In genomic region chr6:13336553-13336952, GRCh38 we compare ENCODE assay signal across 8 cellular contexts. TPM values are rescaled to one million over a fixed set of nuclear protein-coding genes. Genes with fewer than 3 reads are reported as not detected.
DNase-seq lines count a peak whose midpoint lies in the region; ATAC-seq, FAIRE-seq and TF ChIP-seq lines count a peak whose summit lies in the region.

No MANE protein-coding gene starts in this region.

- H3K27me3 ChIP-seq in Caco-2 (replicated peaks; ENCODE audit: control insufficient read depth, insufficient read depth, low read length) (no peaks in the 10 kb centered on the region), NT2/D1 (ENCODE audit: insufficient read depth, insufficient read length) (no peaks in the 10 kb centered on the region), endothelial cell of umbilical vein (ENCODE audit: control insufficient read depth in 2 of 2, insufficient read depth in 2 of 2, low read length in 2 of 2) (no peaks in the 10 kb centered on the region)

- peak; percentile 77 for ATAC-seq in activated CD8-positive, alpha-beta memory T cell treated with anti-CD3 and anti-CD28 coated beads, Interleukin-2, amount 10 ng/mL, durations not matched to agents 7 days and 5 days
- no peak for ATAC-seq in GM18873 (IDR thresholded peaks at IDR 0.05; ENCODE audit: low FRiP score, unreplicated experiment)

- H3K9me3 ChIP-seq in Caco-2 (no peaks in the 10 kb centered on the region; the same call in 1 of the 2 replicates), NT2/D1 (ENCODE audit: insufficient read depth, low read length) (no peaks in the 10 kb centered on the region), endothelial cell of umbilical vein (replicated peaks; ENCODE audit: control insufficient read depth, insufficient read depth, low read length) (no peaks in the 10 kb centered on the region)

- H3K27ac ChIP-seq in endothelial cell of umbilical vein (ENCODE audit: insufficient read depth, low read depth, low read length): no peak overlapping the region

- peak; percentile 77 to 88 for TF ChIP-seq CTCF in Caco-2 (IDR thresholded peaks at IDR 0.05; ENCODE audit: insufficient read depth in 1 of 2, low read depth in 1 of 2, low read length in 1 of 2, severe bottlenecking in 1 of 2, unreplicated experiment in 1 of 2)
- TF ChIP-seq CTCF in endothelial cell of umbilical vein (IDR thresholded peaks at IDR 0.05; ENCODE audit: extremely low read depth in 1 of 2, insufficient read depth in 1 of 2, low read depth in 1 of 2, low read length in 2 of 2): peak; percentile 82 to 85

- H3K27ac Mint-ChIP-seq in Caco-2 (ENCODE audit: unreplicated experiment): no peak overlapping the region
- no peak overlapping the region for H3K27ac Mint-ChIP-seq in activated CD8-positive, alpha-beta memory T cell treated with anti-CD3 and anti-CD28 coated beads, Interleukin-2, amount 10 ng/mL, durations not matched to agents 7 days and 5 days

- DNase-seq in Caco-2: peak; percentile 73 to 82
- peak; percentile 59 for DNase-seq in HuH-7 (ENCODE audit: low spot score)
- DNase-seq in NT2/D1 (ENCODE audit: low read depth, low spot score): peak; percentile 75
- DNase-seq in activated CD8-positive, alpha-beta memory T cell treated with anti-CD3 and anti-CD28 coated beads, Interleukin-2, amount 10 ng/mL, durations not matched to agents 7 days and 5 days: peak; percentile 84
- peak; percentile 85 for DNase-seq in endothelial cell of umbilical vein (ENCODE audit: low read depth, low spot score)
- peak; percentile 74 for DNase-seq in middle frontal gyrus (ENCODE audit: extremely low spot score, low spot score)
- peak; percentile 43 for DNase-seq in stimulated activated CD8-positive, alpha-beta memory T cell treated with anti-CD3 and anti-CD28 coated beads, Interleukin-4, amount 100 ng/mL, for 24 hours (ENCODE audit: low read depth)

- dilution Hi-C loops in endothelial cell of umbilical vein (cut with MboI; ENCODE audit: extremely low pct_ligation_motif_present, low sequenced_read_pairs): loop anchor here (25.0 kb wide), 1 partner anchor 226 kb away; the partner anchor contains the start of gene SIRT5

- H4K20me1 ChIP-seq in endothelial cell of umbilical vein (replicated peaks; ENCODE audit: control insufficient read depth, extremely low read depth, insufficient read depth, low read length): no peaks in the 10 kb centered on the region

- no peak overlapping the region for H3K4me3 ChIP-seq in Caco-2 (ENCODE audit: low read depth, low read length)
- no peak overlapping the region for H3K4me3 ChIP-seq in NT2/D1 (ENCODE audit: insufficient read length, low read depth)
- no peak overlapping the region for H3K4me3 ChIP-seq in endothelial cell of umbilical vein (replicated peaks in 1 of 3; ENCODE audit: insufficient read depth in 1 of 3, low read depth in 1 of 3, low read length in 3 of 3)

- CTCF ChIA-PET in Caco-2 (lab: Charles Lee) (no interaction called here), endothelial cell of umbilical vein (lab: Charles Lee) (interaction anchor here (1.0 to 3.4 kb wide), 6 partner anchors 147 to 288 kb away, joined by 3 to 30 read pairs (median 6); partner anchors contain the start of gene SIRT5)
- CTCF ChIA-PET in activated CD8-positive, alpha-beta memory T cell treated with anti-CD3 and anti-CD28 coated beads, Interleukin-2, amount 10 ng/mL, durations not matched to agents 7 days and 5 days (lab: Charles Lee): interaction anchor here (1.0 to 4.7 kb wide), 10 partner anchors 8 to 730 kb away, joined by 3 to 32 read pairs (median 7); partner anchors contain the start of genes SIRT5 and TBC1D7

- H3K9ac ChIP-seq in NT2/D1 (ENCODE audit: insufficient read length, low read depth) (no peak overlapping the region), endothelial cell of umbilical vein (replicated peaks; ENCODE audit: extremely low read depth, insufficient read depth, low read length) (no peak overlapping the region)

- H3K79me2 ChIP-seq in endothelial cell of umbilical vein (ENCODE audit: control insufficient read depth, insufficient read depth, low read length): no peaks in the 10 kb centered on the region

- FAIRE-seq in endothelial cell of umbilical vein (lab: Jason Lieb, UNC): peak; percentile 83

- no peak for TF ChIP-seq POLR2A in endothelial cell of umbilical vein (IDR thresholded peaks at IDR 0.05; ENCODE audit: low read depth, low read length)

- no peak overlapping the region for H3K4me3 Mint-ChIP-seq in Caco-2 (ENCODE audit: unreplicated experiment)
- H3K4me3 Mint-ChIP-seq in activated CD8-positive, alpha-beta memory T cell treated with anti-CD3 and anti-CD28 coated beads, Interleukin-2, amount 10 ng/mL, durations not matched to agents 7 days and 5 days: no peak overlapping the region

- no peaks in the 10 kb centered on the region for H3K36me3 Mint-ChIP-seq in Caco-2 (ENCODE audit: insufficient read depth, unreplicated experiment)
- no peaks in the 10 kb centered on the region for H3K36me3 Mint-ChIP-seq in activated CD8-positive, alpha-beta memory T cell treated with anti-CD3 and anti-CD28 coated beads, Interleukin-2, amount 10 ng/mL, durations not matched to agents 7 days and 5 days

- no peak overlapping the region for H3K4me2 ChIP-seq in endothelial cell of umbilical vein (ENCODE audit: insufficient read depth, low read length)

- BruUV-seq in Caco-2 (replicated peaks; lab: Mats Ljungman, UMichigan) (no TSS peak), endothelial cell of umbilical vein (replicated peaks; lab: Mats Ljungman, UMichigan) (no TSS peak)

- H3K9me3 Mint-ChIP-seq in Caco-2 (ENCODE audit: unreplicated experiment): peaks cover under 1% of the 10 kb centered on the region
- H3K9me3 Mint-ChIP-seq in activated CD8-positive, alpha-beta memory T cell treated with anti-CD3 and anti-CD28 coated beads, Interleukin-2, amount 10 ng/mL, durations not matched to agents 7 days and 5 days (ENCODE audit: low read depth): no peaks in the 10 kb centered on the region

- no peaks in the 10 kb centered on the region for H3K36me3 ChIP-seq in Caco-2 (ENCODE audit: control insufficient read depth, insufficient read depth, low read length)
- H3K36me3 ChIP-seq in NT2/D1 (ENCODE audit: insufficient read depth, insufficient read length, low read length): no peaks in the 10 kb centered on the region
- H3K36me3 ChIP-seq in endothelial cell of umbilical vein (ENCODE audit: control insufficient read depth in 2 of 2, extremely low read depth in 1 of 2, insufficient read depth in 2 of 2, low read length in 2 of 2): no peaks in the 10 kb centered on the region

- H3K4me1 Mint-ChIP-seq in Caco-2 (ENCODE audit: low read depth, unreplicated experiment): peaks cover 9% of the 10 kb centered on the region
- peaks cover 11% of the 10 kb centered on the region for H3K4me1 Mint-ChIP-seq in activated CD8-positive, alpha-beta memory T cell treated with anti-CD3 and anti-CD28 coated beads, Interleukin-2, amount 10 ng/mL, durations not matched to agents 7 days and 5 days

- H3K4me1 ChIP-seq in Caco-2 (peaks cover 6% of the 10 kb centered on the region; the same call in 1 of the 2 replicates), NT2/D1 (ENCODE audit: insufficient read depth, insufficient read length) (no peaks in the 10 kb centered on the region), endothelial cell of umbilical vein (ENCODE audit: control insufficient read depth, extremely low read depth, insufficient read depth, low read length) (peaks cover 13% of the 10 kb centered on the region)

- no peaks in the 10 kb centered on the region for H3K9me1 ChIP-seq in endothelial cell of umbilical vein (replicated peaks; ENCODE audit: control insufficient read depth, extremely low read depth, insufficient read depth, low read length)

- POLR2A ChIA-PET in Caco-2 (lab: Charles Lee) (no interaction called here), endothelial cell of umbilical vein (lab: Charles Lee) (no interaction called here)

- no peak overlapping the region for H2AFZ ChIP-seq in endothelial cell of umbilical vein (ENCODE audit: low read depth, low read length)

- H3K27me3 Mint-ChIP-seq in Caco-2 (ENCODE audit: insufficient read depth, unreplicated experiment): no peaks in the 10 kb centered on the region
- peaks cover 7% of the 10 kb centered on the region for H3K27me3 Mint-ChIP-seq in activated CD8-positive, alpha-beta memory T cell treated with anti-CD3 and anti-CD28 coated beads, Interleukin-2, amount 10 ng/mL, durations not matched to agents 7 days and 5 days

- intact Hi-C loops in Caco-2 (cut with micrococcal nuclease; ENCODE audit: unreplicated experiment) (loop anchor here (1.0 kb wide), 4 partner anchors 202 to 730 kb away; partner anchors contain the start of gene NOL7), endothelial cell of umbilical vein (cut with micrococcal nuclease) (loop anchor here (1.0 to 5.0 kb wide), 10 partner anchors 18 to 731 kb away; partner anchors contain the start of genes GFOD1, NOL7 and SIRT5)

TF ChIP-seq in endothelial cell of umbilical vein, 7 proteins besides CTCF, POLR2A, EP300 and RAD21:
- TF ChIP-seq JUN (IDR thresholded peaks at IDR 0.05; ENCODE audit: borderline replicate concordance, insufficient read depth, insufficient read length, low read depth) (no peak), MYC (IDR thresholded peaks at IDR 0.05; ENCODE audit: low read depth, low read length) (no peak), POLR2AphosphoS5 (IDR thresholded peaks at IDR 0.05; ENCODE audit: insufficient read depth, low read depth, low read length) (no peak), MAX (IDR thresholded peaks at IDR 0.05; ENCODE audit: insufficient read depth, insufficient read length) (no peak), FOS (IDR thresholded peaks at IDR 0.05; ENCODE audit: borderline replicate concordance, insufficient read depth, low read length) (no peak), EZH2 (IDR thresholded peaks at IDR 0.05; ENCODE audit: borderline replicate concordance, low read depth, low read length, severe bottlenecking) (no peak), GATA2 (IDR thresholded peaks at IDR 0.05; ENCODE audit: insufficient read depth, insufficient read length, low read depth, low read length) (no peak)

RNA-seq across cellular contexts. Expression of gene TBC1D7, which starts 8.2 kb away (rescaled TPM):
- 132 and 152 TPM in 2 replicates for total RNA-seq in Caco-2 (2022)
- total RNA-seq in activated CD8-positive, alpha-beta memory T cell treated with anti-CD3 and anti-CD28 coated beads, Interleukin-2, amount 10 ng/mL, durations not matched to agents 7 days and 5 days: 10 to 100 TPM; 25.1 to 26.0 TPM
- 26.6 and 28.1 TPM in 2 replicates for total RNA-seq in endothelial cell of umbilical vein
- 22.5 and 26.6 TPM in 2 replicates for polyA plus RNA-seq in endothelial cell of umbilical vein
- 35.1 and 38.6 TPM in 2 replicates for polyA plus RNA-seq in endothelial cell of umbilical vein (2011; cell fraction: cytosol; rRNA removed)
- 33.5 and 40.5 TPM in 2 replicates for polyA plus RNA-seq in endothelial cell of umbilical vein (2011; cell fraction: nucleus; rRNA removed)
- 27.8 and 30.5 TPM in 2 replicates for polyA plus RNA-seq in endothelial cell of umbilical vein (2012)
- polyA minus RNA-seq in endothelial cell of umbilical vein: 45.1 and 63.4 TPM in 2 replicates
- 9.8 TPM for polyA minus RNA-seq in endothelial cell of umbilical vein (2011; cell fraction: cytosol; rRNA and poly(A)+ RNA removed)
- polyA minus RNA-seq in endothelial cell of umbilical vein (2011; cell fraction: nucleus; rRNA and poly(A)+ RNA removed): 34.9 and 50.3 TPM in 2 replicates
